In the genomic region with DNA sequence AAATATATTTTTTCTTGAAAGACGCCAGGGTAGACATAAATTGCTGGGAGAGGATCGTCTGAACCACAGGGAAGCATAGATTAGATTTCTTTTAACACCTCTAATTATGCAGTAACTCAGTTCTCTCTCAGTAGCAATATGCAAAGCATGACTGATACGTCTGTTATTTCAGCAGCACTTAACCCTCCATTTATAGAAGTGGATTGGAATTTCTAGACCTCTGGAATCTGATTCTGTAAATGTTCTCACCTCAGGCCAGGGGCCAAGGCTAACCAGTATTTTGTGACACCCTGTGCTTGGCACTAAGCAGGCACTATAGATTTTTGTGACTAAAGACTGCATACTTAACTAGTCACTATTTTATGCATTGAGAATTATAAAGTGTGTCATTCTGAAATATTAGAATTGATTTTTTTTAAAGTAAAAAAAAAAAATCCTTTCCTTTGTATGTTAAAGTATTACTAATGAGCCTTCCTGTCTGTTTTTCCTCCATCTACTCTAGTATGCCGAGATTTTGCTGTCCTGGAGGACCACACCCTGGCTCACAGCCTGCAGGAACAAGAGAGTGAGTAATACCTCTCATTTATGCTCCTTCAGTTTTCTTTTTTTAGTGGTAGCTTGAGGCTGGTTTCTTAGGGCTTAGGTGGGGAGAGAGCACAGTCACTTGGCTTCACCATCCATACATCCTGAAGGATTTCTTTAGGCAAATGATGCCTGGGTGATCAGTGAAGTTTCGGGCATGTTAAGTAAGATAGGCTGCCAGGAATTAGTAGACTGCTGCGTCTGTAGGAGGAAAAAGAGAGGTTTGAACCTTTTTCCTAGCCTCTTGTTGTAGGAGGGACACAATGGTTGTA, we compare ENCODE assay signal across 1 cellular context.
TF ChIP-seq lines count a peak whose summit lies in the region.

No MANE protein-coding gene starts in this region.

TF ChIP-seq in GM12878, 131 proteins besides CTCF, POLR2A, EP300 and RAD21 (continued from another document):
- TF ChIP-seq, protein P1, sequence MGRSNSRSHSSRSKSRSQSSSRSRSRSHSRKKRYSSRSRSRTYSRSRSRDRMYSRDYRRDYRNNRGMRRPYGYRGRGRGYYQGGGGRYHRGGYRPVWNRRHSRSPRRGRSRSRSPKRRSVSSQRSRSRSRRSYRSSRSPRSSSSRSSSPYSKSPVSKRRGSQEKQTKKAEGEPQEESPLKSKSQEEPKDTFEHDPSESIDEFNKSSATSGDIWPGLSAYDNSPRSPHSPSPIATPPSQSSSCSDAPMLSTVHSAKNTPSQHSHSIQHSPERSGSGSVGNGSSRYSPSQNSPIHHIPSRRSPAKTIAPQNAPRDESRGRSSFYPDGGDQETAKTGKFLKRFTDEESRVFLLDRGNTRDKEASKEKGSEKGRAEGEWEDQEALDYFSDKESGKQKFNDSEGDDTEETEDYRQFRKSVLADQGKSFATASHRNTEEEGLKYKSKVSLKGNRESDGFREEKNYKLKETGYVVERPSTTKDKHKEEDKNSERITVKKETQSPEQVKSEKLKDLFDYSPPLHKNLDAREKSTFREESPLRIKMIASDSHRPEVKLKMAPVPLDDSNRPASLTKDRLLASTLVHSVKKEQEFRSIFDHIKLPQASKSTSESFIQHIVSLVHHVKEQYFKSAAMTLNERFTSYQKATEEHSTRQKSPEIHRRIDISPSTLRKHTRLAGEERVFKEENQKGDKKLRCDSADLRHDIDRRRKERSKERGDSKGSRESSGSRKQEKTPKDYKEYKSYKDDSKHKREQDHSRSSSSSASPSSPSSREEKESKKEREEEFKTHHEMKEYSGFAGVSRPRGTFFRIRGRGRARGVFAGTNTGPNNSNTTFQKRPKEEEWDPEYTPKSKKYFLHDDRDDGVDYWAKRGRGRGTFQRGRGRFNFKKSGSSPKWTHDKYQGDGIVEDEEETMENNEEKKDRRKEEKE (IDR thresholded peaks at IDR 0.05): no peak
- TF ChIP-seq SREBF2 (IDR thresholded peaks at IDR 0.05; ENCODE audit: low read length): no peak
- no peak for TF ChIP-seq MYC (IDR thresholded peaks at IDR 0.05; ENCODE audit: insufficient read depth, insufficient read length, insufficient replicate concordance, low read length, severe bottlenecking)
- TF ChIP-seq ETV6 (conservative IDR thresholded peaks at IDR 0.05 in 1 of 2, IDR thresholded peaks at IDR 0.05 in 1 of 2; ENCODE audit: borderline replicate concordance in 1 of 2, low read depth in 1 of 2): no peak
- TF ChIP-seq SUZ12 (IDR thresholded peaks at IDR 0.05; ENCODE audit: unreplicated experiment): no peak
- no peak for TF ChIP-seq SIN3A (IDR thresholded peaks at IDR 0.05; ENCODE audit: low read depth, low read length)
- TF ChIP-seq RBBP5 (conservative IDR thresholded peaks at IDR 0.05): no peak
- TF ChIP-seq ATF7 (IDR thresholded peaks at IDR 0.05; ENCODE audit: low read depth): no peak
- no peak for TF ChIP-seq PAX5 (IDR thresholded peaks at IDR 0.05; ENCODE audit: borderline replicate concordance, low read depth, low read length)
- TF ChIP-seq RELB (IDR thresholded peaks at IDR 0.05; ENCODE audit: low read depth): no peak
- no peak for TF ChIP-seq MYB (IDR thresholded peaks at IDR 0.05; ENCODE audit: borderline replicate concordance, low read depth, low read length)
- TF ChIP-seq, protein P2, sequence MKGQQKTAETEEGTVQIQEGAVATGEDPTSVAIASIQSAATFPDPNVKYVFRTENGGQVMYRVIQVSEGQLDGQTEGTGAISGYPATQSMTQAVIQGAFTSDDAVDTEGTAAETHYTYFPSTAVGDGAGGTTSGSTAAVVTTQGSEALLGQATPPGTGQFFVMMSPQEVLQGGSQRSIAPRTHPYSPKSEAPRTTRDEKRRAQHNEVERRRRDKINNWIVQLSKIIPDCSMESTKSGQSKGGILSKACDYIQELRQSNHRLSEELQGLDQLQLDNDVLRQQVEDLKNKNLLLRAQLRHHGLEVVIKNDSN (IDR thresholded peaks at IDR 0.05; ENCODE audit: borderline replicate concordance, extremely low read length, insufficient read depth, low read depth, low read length): no peak
TF ChIP-seq in GM12878: peak in this region for 0.
